In genomic region chr12:52656616-52657015, GRCh38 we compare ENCODE assay signal across 1 cellular context.
TF ChIP-seq lines count a peak whose summit lies in the region.

No MANE protein-coding gene starts in this region.

TF ChIP-seq in H1, 55 proteins besides CTCF, POLR2A, EP300 and RAD21:
- TF ChIP-seq GABPA (IDR thresholded peaks at IDR 0.05; ENCODE audit: borderline replicate concordance, insufficient read depth, low read length) (no peak), ASH2L (IDR thresholded peaks at IDR 0.05; ENCODE audit: low read length) (no peak), TEAD4 (IDR thresholded peaks at IDR 0.05; ENCODE audit: low read depth, low read length) (no peak), CHD7 (IDR thresholded peaks at IDR 0.05; ENCODE audit: insufficient replicate concordance, low read length) (no peak), BACH1 (IDR thresholded peaks at IDR 0.05; ENCODE audit: low read length) (no peak), KDM5A (IDR thresholded peaks at IDR 0.05; ENCODE audit: low read length) (no peak), CHD1 (IDR thresholded peaks at IDR 0.05; ENCODE audit: low read depth, low read length) (no peak), SRF (IDR thresholded peaks at IDR 0.05; ENCODE audit: low read depth, low read length) (no peak), NANOG (IDR thresholded peaks at IDR 0.05; ENCODE audit: insufficient read depth, low read depth, low read length, poor library complexity, severe bottlenecking) (no peak), JUN (IDR thresholded peaks at IDR 0.05; ENCODE audit: low read depth, low read length) (no peak), CREB1 (IDR thresholded peaks at IDR 0.05) (no peak)
